10 cellular contexts compared by ENCODE assay signal in the genomic region with DNA sequence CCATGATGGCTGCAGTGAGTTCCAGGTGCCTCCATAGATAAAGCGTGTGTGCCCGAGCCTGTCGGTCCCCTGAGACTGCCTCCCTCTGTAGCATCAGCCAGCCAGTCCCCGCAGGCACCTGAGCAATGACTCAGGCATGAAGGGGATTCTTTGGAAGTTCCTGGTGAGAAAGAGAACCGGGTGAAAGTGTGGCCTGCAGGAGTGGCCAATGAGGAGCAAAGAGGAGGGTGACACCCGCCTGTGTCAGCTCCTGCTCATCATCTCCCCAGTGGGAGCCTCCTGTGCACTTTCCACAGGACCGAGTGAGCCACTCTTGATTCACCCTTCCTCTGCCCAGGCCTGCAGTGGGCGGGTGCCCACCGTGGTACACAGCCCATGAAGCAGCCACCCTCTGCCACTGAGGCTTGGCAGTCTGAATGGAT.
DNase-seq lines count a peak whose midpoint lies in the region; ATAC-seq, FAIRE-seq and TF ChIP-seq lines count a peak whose summit lies in the region.
"Had no signal": no experiment of that assay in that cellular context is flagged by ENCODE, and none has a peak within 500 bp of the region (broad histone marks: within the 10 kb centered on the region; RNA-seq: fewer than 3 reads in every experiment).

No MANE protein-coding gene starts in this region.

- DNase-seq in ELR (ENCODE audit: low read depth) (peak; percentile 99), NCI-H226 (peak; percentile 86), epithelial cell of prostate (ENCODE audit: low read depth, low spot score) (peak; percentile 97), retina (no peak), G401 (ENCODE audit: low spot score) (no peak), GM12892 (ENCODE audit: insufficient read length) (no peak)
- peak; percentile 79 for DNase-seq in stimulated activated CD4-positive, alpha-beta T cell treated with anti-CD3 and anti-CD28 coated beads, Interleukin-1b, Interleukin-23, amount 100 ng/mL, for 48 hours
- DNase-seq: NCI-H187 had no signal

- H3K27ac ChIP-seq in epithelial cell of prostate, result peak overlapping the region; percentile 99

- no peak for TF ChIP-seq POLR2A in GM12892 (IDR thresholded peaks at IDR 0.05; ENCODE audit: low read depth, low read length)

- in situ Hi-C loops in G401 (cut with HindIII; ENCODE audit: low sequenced_read_pairs), result no loop called here

- no peak for FAIRE-seq in GM12892 (lab: Jason Lieb, UNC)

- ATAC-seq in GM21423 (IDR thresholded peaks at IDR 0.05; ENCODE audit: unreplicated experiment), result no peak
- ATAC-seq: left lobe of liver had no signal

Comparison
In these comparisons a context has a peak if more than half of its experiments do, and no peak if none do; other contexts are left out.
1. DNase-seq: peak in ELR (single experiment), NCI-H226 (single experiment), epithelial cell of prostate (single experiment) and stimulated activated CD4-positive, alpha-beta T cell treated with anti-CD3 and anti-CD28 coated beads, Interleukin-1b, Interleukin-23, amount 100 ng/mL, for 48 hours (single experiment); none in retina (single experiment), G401 (single experiment) and GM12892 (single experiment).